8 cellular contexts compared by ENCODE assay signal in the genomic region with DNA sequence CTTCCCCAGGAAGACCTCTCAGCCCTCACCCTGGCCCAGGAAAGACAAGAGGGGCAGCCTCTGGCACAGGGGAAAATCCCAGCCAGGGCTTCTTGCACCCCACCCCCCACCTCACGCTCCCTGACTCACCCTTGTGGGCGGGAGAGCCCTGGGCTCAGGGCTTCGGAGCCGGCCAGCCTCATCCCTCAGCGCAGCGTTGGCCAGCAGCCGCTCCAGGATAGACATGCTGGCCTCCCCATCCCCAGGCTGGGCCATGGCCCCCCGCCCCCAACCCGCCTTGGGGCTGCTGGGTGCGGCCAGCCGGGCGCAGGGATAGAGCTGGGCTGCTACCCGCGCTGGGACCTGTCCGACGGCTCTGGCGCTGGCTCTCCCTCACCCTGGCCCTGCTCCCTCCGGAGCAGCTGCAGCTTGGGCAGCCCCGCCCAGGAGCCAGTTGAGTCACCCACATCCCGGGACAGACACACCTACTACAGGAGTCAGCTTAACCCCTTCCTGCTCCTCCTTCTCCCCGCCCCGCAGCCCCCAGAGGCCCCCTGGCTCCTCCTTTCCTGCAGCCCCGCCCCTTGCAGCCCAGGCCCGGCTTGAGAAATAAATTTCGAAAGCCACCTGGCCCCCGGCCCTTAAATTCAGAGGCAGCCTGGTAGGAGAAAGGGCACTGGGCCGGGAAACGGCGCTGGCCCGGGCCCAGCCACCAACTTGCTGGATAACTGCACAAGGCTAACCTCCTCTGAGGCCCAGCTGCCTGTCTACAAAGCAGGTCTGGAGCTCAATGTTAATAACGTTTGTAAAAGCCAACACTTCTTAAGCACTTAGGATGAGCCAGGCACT. TPM values are rescaled to one million over a fixed set of nuclear protein-coding genes. Genes with fewer than 3 reads are reported as not detected.
DNase-seq lines count a peak whose midpoint lies in the region; ATAC-seq, FAIRE-seq and TF ChIP-seq lines count a peak whose summit lies in the region.

No MANE protein-coding gene starts in this region.

- peak overlapping the region; percentile 85 for H3K4me2 ChIP-seq in A549

- CTCF ChIA-PET in A549 (lab: Yijun Ruan, JAX): interaction anchor here (0.5 to 3.0 kb wide), 11 partner anchors 11 to 497 kb away, joined by 3 to 16 read pairs (median 4); partner anchors contain the start of genes SSRP1 and TNKS1BP1
- CTCF ChIA-PET in activated CD8-positive, alpha-beta memory T cell treated with anti-CD3 and anti-CD28 coated beads, Interleukin-2, amount 10 ng/mL, durations not matched to agents 7 days and 5 days (lab: Charles Lee): interaction anchor here (0.9 to 1.3 kb wide), 4 partner anchors 10 to 257 kb away, joined by 3 to 6 read pairs (median 4); partner anchors contain the start of gene UBE2L6

- peaks cover 13% of the 10 kb centered on the region for H3K4me1 Mint-ChIP-seq in activated CD8-positive, alpha-beta memory T cell treated with anti-CD3 and anti-CD28 coated beads, Interleukin-2, amount 10 ng/mL, durations not matched to agents 7 days and 5 days
- peaks cover 43% of the 10 kb centered on the region for H3K4me1 Mint-ChIP-seq in mesothelial cell of epicardium
- H3K4me1 Mint-ChIP-seq in stimulated activated effector memory CD8-positive, alpha-beta T cell treated with anti-CD3 and anti-CD28 coated beads, Interleukin-12 subunit alpha, Interleukin-12 subunit beta, amount 100 ng/mL, for 72 hours: peaks cover 26% of the 10 kb centered on the region

- 0 out of 5 replicates have a peak, but pooled peaks of 1 of the 2 experiments have one; percentile 16 for TF ChIP-seq RAD21 in A549 (conservative IDR thresholded peaks at IDR 0.05 in 1 of 2, IDR thresholded peaks at IDR 0.05 in 1 of 2)

- no peaks in the 10 kb centered on the region for H3K36me3 Mint-ChIP-seq in activated CD8-positive, alpha-beta memory T cell treated with anti-CD3 and anti-CD28 coated beads, Interleukin-2, amount 10 ng/mL, durations not matched to agents 7 days and 5 days
- peaks cover 26% of the 10 kb centered on the region for H3K36me3 Mint-ChIP-seq in mesothelial cell of epicardium
- H3K36me3 Mint-ChIP-seq in stimulated activated effector memory CD8-positive, alpha-beta T cell treated with anti-CD3 and anti-CD28 coated beads, Interleukin-12 subunit alpha, Interleukin-12 subunit beta, amount 100 ng/mL, for 72 hours: peaks cover 8% of the 10 kb centered on the region

- H3K4me1 ChIP-seq in A549: peaks cover 48% of the 10 kb centered on the region

- no peak for FAIRE-seq in A549 (lab: Jason Lieb, UNC)

- TF ChIP-seq POLR2A in A549 (IDR thresholded peaks at IDR 0.05; ENCODE audit: low read length): peak; percentile 32; the same call in 1 of the 2 replicates

- POLR2A ChIA-PET in A549 (lab: Yijun Ruan, JAX): interaction anchor here (0.9 to 4.2 kb wide), 5 partner anchors 10 to 24 kb away, joined by 3 to 42 read pairs (median 9); partner anchors contain the start of genes SSRP1 and TNKS1BP1

- peak; percentile 90 to 98 for ATAC-seq in A549
- peak; percentile 94 for ATAC-seq in GM18519 (IDR thresholded peaks at IDR 0.05; ENCODE audit: low FRiP score, unreplicated experiment)
- ATAC-seq in HG03025 (IDR thresholded peaks at IDR 0.05; ENCODE audit: low FRiP score, unreplicated experiment): peak; percentile 92
- peak; percentile 99 for ATAC-seq in activated CD8-positive, alpha-beta memory T cell treated with anti-CD3 and anti-CD28 coated beads, Interleukin-2, amount 10 ng/mL, durations not matched to agents 7 days and 5 days
- ATAC-seq in stimulated activated effector memory CD8-positive, alpha-beta T cell treated with anti-CD3 and anti-CD28 coated beads, Interleukin-12 subunit alpha, Interleukin-12 subunit beta, amount 100 ng/mL, for 72 hours: peak; percentile 94

- no peak overlapping the region for H3K27ac Mint-ChIP-seq in activated CD8-positive, alpha-beta memory T cell treated with anti-CD3 and anti-CD28 coated beads, Interleukin-2, amount 10 ng/mL, durations not matched to agents 7 days and 5 days
- peak overlapping the region; percentile 84 for H3K27ac Mint-ChIP-seq in mesothelial cell of epicardium
- H3K27ac Mint-ChIP-seq in stimulated activated effector memory CD8-positive, alpha-beta T cell treated with anti-CD3 and anti-CD28 coated beads, Interleukin-12 subunit alpha, Interleukin-12 subunit beta, amount 100 ng/mL, for 72 hours: peak overlapping the region; percentile 80

- no peak for TF ChIP-seq EP300 in A549 (IDR thresholded peaks at IDR 0.05)

- no peaks in the 10 kb centered on the region for H3K9me3 Mint-ChIP-seq in activated CD8-positive, alpha-beta memory T cell treated with anti-CD3 and anti-CD28 coated beads, Interleukin-2, amount 10 ng/mL, durations not matched to agents 7 days and 5 days (ENCODE audit: low read depth)
- no peaks in the 10 kb centered on the region for H3K9me3 Mint-ChIP-seq in mesothelial cell of epicardium
- H3K9me3 Mint-ChIP-seq in stimulated activated effector memory CD8-positive, alpha-beta T cell treated with anti-CD3 and anti-CD28 coated beads, Interleukin-12 subunit alpha, Interleukin-12 subunit beta, amount 100 ng/mL, for 72 hours: no peaks in the 10 kb centered on the region

- H3K9me3 ChIP-seq in A549: no peaks in the 10 kb centered on the region

- no peak for TF ChIP-seq CTCF in A549 (IDR thresholded peaks at IDR 0.05)
- no peak for TF ChIP-seq CTCF in epithelial cell of esophagus (IDR thresholded peaks at IDR 0.05; ENCODE audit: insufficient read depth, low read depth, low read length, missing control alignments)
- TF ChIP-seq CTCF in mesothelial cell of epicardium (IDR thresholded peaks at IDR 0.05; ENCODE audit: unreplicated experiment): no peak

- peak overlapping the region; percentile 27 for H3K4me3 Mint-ChIP-seq in activated CD8-positive, alpha-beta memory T cell treated with anti-CD3 and anti-CD28 coated beads, Interleukin-2, amount 10 ng/mL, durations not matched to agents 7 days and 5 days
- H3K4me3 Mint-ChIP-seq in mesothelial cell of epicardium: peak overlapping the region; percentile 63
- peak overlapping the region; percentile 60 for H3K4me3 Mint-ChIP-seq in stimulated activated effector memory CD8-positive, alpha-beta T cell treated with anti-CD3 and anti-CD28 coated beads, Interleukin-12 subunit alpha, Interleukin-12 subunit beta, amount 100 ng/mL, for 72 hours

- WGBS in A549 (ENCODE audit: missing lambda C conversion rate): 0% methylated on average over 11 of the region's 31 CpGs

- H3K27ac ChIP-seq in A549: peak overlapping the region; percentile 70 to 93

- H3K4me3 ChIP-seq in A549 (peak overlapping the region; percentile 39), epithelial cell of esophagus (ENCODE audit: low read length) (peak overlapping the region; percentile 84)

- DNase-seq in A549 (ENCODE audit: low read depth in 1 of 2, low spot score in 1 of 2): peak; percentile 92 to 98
- peak; percentile 89 to 95 for DNase-seq in NCI-H446 (lab: John Stamatoyannopoulos, UW)
- DNase-seq in activated CD8-positive, alpha-beta memory T cell treated with anti-CD3 and anti-CD28 coated beads, Interleukin-2, amount 10 ng/mL, durations not matched to agents 7 days and 5 days: peak; percentile 90
- DNase-seq in epithelial cell of esophagus (ENCODE audit: low read depth): peak; percentile 98
- peak; percentile 68 to 77 for DNase-seq in mesothelial cell of epicardium (ENCODE audit: low spot score in 2 of 2, unreplicated experiment in 2 of 2)
- DNase-seq in stimulated activated effector memory CD8-positive, alpha-beta T cell treated with anti-CD3 and anti-CD28 coated beads, Interleukin-12 subunit alpha, Interleukin-12 subunit beta, amount 100 ng/mL, for 72 hours (ENCODE audit: low spot score in 2 of 2): peak; percentile 28 to 82

- no peaks in the 10 kb centered on the region for H3K27me3 Mint-ChIP-seq in activated CD8-positive, alpha-beta memory T cell treated with anti-CD3 and anti-CD28 coated beads, Interleukin-2, amount 10 ng/mL, durations not matched to agents 7 days and 5 days
- H3K27me3 Mint-ChIP-seq in mesothelial cell of epicardium (ENCODE audit: low read depth): no peaks in the 10 kb centered on the region

TF ChIP-seq in A549, 52 proteins besides CTCF, POLR2A, EP300 and RAD21 (continues in another document):
- TF ChIP-seq JUNB (IDR thresholded peaks at IDR 0.05) (peak; percentile 37; the same call in 1 of the 2 replicates), JUN (IDR thresholded peaks at IDR 0.05) (peak; percentile 46 to 86; a peak in 3 of 5 replicates), SMC3 (IDR thresholded peaks at IDR 0.05) (peak; percentile 27; the same call in 1 of the 3 replicates), ZC3H11A (IDR thresholded peaks at IDR 0.05) (no peak), FOSL2 (IDR thresholded peaks at IDR 0.05) (no peak), FOSL2 (CRISPR knock-in tag; IDR thresholded peaks at IDR 0.05) (peak; percentile 86)

RNA-seq across cellular contexts. Expression of gene TNKS1BP1, which starts 13.4 kb away (rescaled TPM):
- polyA plus RNA-seq in A549 (2011; rRNA removed): 35.0 and 36.5 TPM in 2 replicates
- polyA plus RNA-seq in A549 (2012; cell fraction: cytosol; rRNA removed): 23.5 and 25.3 TPM in 2 replicates
- 124 and 154 TPM in 2 replicates for polyA plus RNA-seq in A549 (2012; cell fraction: nucleus; rRNA removed)
- 46.2 to 54.5 TPM (median 53.1 TPM) in 3 replicates for polyA plus RNA-seq in A549 (2017; fragmentation: RNase III; extraction: RNeasy Plus Mini Kit Qiagen cat#74134 plus additional on column Dnase treatment)
- 44.9 and 52.6 TPM in 2 replicates for polyA minus RNA-seq in A549 (2011; rRNA and poly(A)+ RNA removed)
- 1 to 10 TPM; 4.4 to 5.8 TPM for total RNA-seq in activated CD8-positive, alpha-beta memory T cell treated with anti-CD3 and anti-CD28 coated beads, Interleukin-2, amount 10 ng/mL, durations not matched to agents 7 days and 5 days
- total RNA-seq in mesothelial cell of epicardium: 201 to 216 TPM (median 216 TPM) in 3 replicates

RNA-seq across cellular contexts. Expression of gene SSRP1, which starts 24.4 kb away (rescaled TPM):
- polyA plus RNA-seq in A549 (2011; rRNA removed) (282 and 288 TPM in 2 replicates), A549 (2017; fragmentation: RNase III; extraction: RNeasy Plus Mini Kit Qiagen cat#74134 plus additional on column Dnase treatment) (323 to 357 TPM (median 335 TPM) in 3 replicates)
- 209 and 269 TPM in 2 replicates for polyA plus RNA-seq in A549 (2012; cell fraction: cytosol; rRNA removed)
- polyA plus RNA-seq in A549 (2012; cell fraction: nucleus; rRNA removed): 245 and 266 TPM in 2 replicates
- polyA minus RNA-seq in A549 (2011; rRNA and poly(A)+ RNA removed): 314 and 342 TPM in 2 replicates
- total RNA-seq in activated CD8-positive, alpha-beta memory T cell treated with anti-CD3 and anti-CD28 coated beads, Interleukin-2, amount 10 ng/mL, durations not matched to agents 7 days and 5 days: 100 to 1,000 TPM; 158 to 196 TPM
- 106 to 110 TPM (median 108 TPM) in 3 replicates for total RNA-seq in mesothelial cell of epicardium

RNA-seq across cellular contexts. Expression of gene P2RX3, which starts 26.8 kb away (rescaled TPM):
- polyA plus RNA-seq in A549 (2011; rRNA removed) (0.36 and 0.37 TPM in 2 replicates), A549 (2017; fragmentation: RNase III; extraction: RNeasy Plus Mini Kit Qiagen cat#74134 plus additional on column Dnase treatment) (0.05 to 0.17 TPM in 2 of 3 replicates, not detected in the other)
- 0.21 and 0.34 TPM in 2 replicates for polyA plus RNA-seq in A549 (2012; cell fraction: cytosol; rRNA removed)
- 0.17 and 0.23 TPM in 2 replicates for polyA plus RNA-seq in A549 (2012; cell fraction: nucleus; rRNA removed)
- 0.15 and 0.17 TPM in 2 replicates for polyA minus RNA-seq in A549 (2011; rRNA and poly(A)+ RNA removed)
- total RNA-seq in activated CD8-positive, alpha-beta memory T cell treated with anti-CD3 and anti-CD28 coated beads, Interleukin-2, amount 10 ng/mL, durations not matched to agents 7 days and 5 days: not detected
- total RNA-seq in mesothelial cell of epicardium: 2.0 to 3.1 TPM (median 2.6 TPM) in 3 replicates

Comparison
In these comparisons a context has a peak if more than half of its experiments do, and no peak if none do; other contexts are left out.
1. Peak in every context shown above with its lines: DNase-seq, ATAC-seq, H3K4me3 ChIP-seq and H3K27ac ChIP-seq.
2. RNA of gene TNKS1BP1, which starts 13.4 kb away (total RNA-seq): 201 to 216 TPM in mesothelial cell of epicardium; 4.4 to 5.8 TPM in activated CD8-positive, alpha-beta memory T cell treated with anti-CD3 and anti-CD28 coated beads, Interleukin-2, amount 10 ng/mL, durations not matched to agents 7 days and 5 days; every median in the first group is over 10 times any median in the second.